Comparison of ENCODE assay signal across 32 cellular contexts in genomic region chr7:93211228-93211818, GRCh38. TPM values are rescaled to one million over a fixed set of nuclear protein-coding genes. Genes with fewer than 3 reads are reported as not detected.
"Had no signal": no experiment of that assay in that cellular context is flagged by ENCODE, and none has a peak within 500 bp of the region (broad histone marks: within the 10 kb centered on the region; RNA-seq: fewer than 3 reads in every experiment).

No MANE protein-coding gene starts in this region.

- H3K27ac ChIP-seq: esophagus muscularis mucosa, foreskin keratinocyte, heart right ventricle, left ventricle myocardium inferior, lower lobe of right lung, ovary, psoas muscle, sigmoid colon, stomach, tibial artery had no signal

- DNase-seq: dermis blood vessel endothelial cell; effector memory CD4-positive, alpha-beta T cell; foreskin keratinocyte; glutamatergic neuron; heart right ventricle; hippocampal formation; islet precursor cell; kidney glomerular epithelial cell; left colon; left ventricle myocardium inferior; lower lobe of right lung; naive thymus-derived CD8-positive, alpha-beta T cell; nephron progenitor cell; nucleus accumbens; ovary; posterior cingulate gyrus; psoas muscle; right cardiac atrium; sigmoid colon; stimulated activated CD4-positive, alpha-beta T cell treated with anti-CD3 and anti-CD28 coated beads, Interleukin-2, amount 100 ng/mL, for 24 hours; stimulated activated CD4-positive, alpha-beta T cell treated with anti-CD3 and anti-CD28 coated beads, Interleukin-4, amount 100 ng/mL, for 24 hours; stimulated activated naive CD4-positive, alpha-beta T cell treated with Interleukin-2 at 50 U/mL for 16 hours; stomach; tibial artery had no signal

- H3K4me3 ChIP-seq: esophagus muscularis mucosa, heart right ventricle, left ventricle myocardium inferior, lower lobe of right lung, ovary, psoas muscle, sigmoid colon, stomach, tibial artery had no signal

- H3K27me3 ChIP-seq: esophagus muscularis mucosa, ovary, sigmoid colon, stomach, tibial artery had no signal

- H3K9me3 ChIP-seq: esophagus muscularis mucosa, heart right ventricle, left ventricle myocardium inferior, lower lobe of right lung, ovary, psoas muscle, sigmoid colon, stomach, tibial artery had no signal

- ATAC-seq: foreskin keratinocyte; heart right ventricle; left colon; lower lobe of right lung; naive thymus-derived CD8-positive, alpha-beta T cell; psoas muscle; right cardiac atrium; stimulated activated effector memory CD8-positive, alpha-beta T cell treated with anti-CD3 and anti-CD28 coated beads, Interleukin-12 subunit alpha, Interleukin-12 subunit beta, amount 100 ng/mL, for 72 hours had no signal

- H3K4me1 ChIP-seq: esophagus muscularis mucosa, foreskin keratinocyte, heart right ventricle, left ventricle myocardium inferior, lower lobe of right lung, psoas muscle, sigmoid colon, stomach, tibial artery had no signal

- FAIRE-seq: endothelial cell of umbilical vein had no signal

- H3K36me3 ChIP-seq: esophagus muscularis mucosa, heart right ventricle, left ventricle myocardium inferior, lower lobe of right lung, ovary, sigmoid colon, stomach, tibial artery had no signal

RNA-seq across cellular contexts. Expression of gene HEPACAM2, which starts 14.9 kb away (rescaled TPM):
- total RNA-seq: dermis blood vessel endothelial cell, endothelial cell of umbilical vein, epithelial cell of proximal tubule, esophagus muscularis mucosa, foreskin keratinocyte, left ventricle myocardium inferior, mesenteric fat pad, myocyte, ovary, psoas muscle, right cardiac atrium, skeletal muscle tissue had no signal
- polyA plus RNA-seq: endothelial cell of umbilical vein; fibroblast of lung; foreskin keratinocyte; heart right ventricle; naive thymus-derived CD8-positive, alpha-beta T cell; ovary; right cardiac atrium had no signal
